ENCODE assay signal across 10 cellular contexts in the genomic region with DNA sequence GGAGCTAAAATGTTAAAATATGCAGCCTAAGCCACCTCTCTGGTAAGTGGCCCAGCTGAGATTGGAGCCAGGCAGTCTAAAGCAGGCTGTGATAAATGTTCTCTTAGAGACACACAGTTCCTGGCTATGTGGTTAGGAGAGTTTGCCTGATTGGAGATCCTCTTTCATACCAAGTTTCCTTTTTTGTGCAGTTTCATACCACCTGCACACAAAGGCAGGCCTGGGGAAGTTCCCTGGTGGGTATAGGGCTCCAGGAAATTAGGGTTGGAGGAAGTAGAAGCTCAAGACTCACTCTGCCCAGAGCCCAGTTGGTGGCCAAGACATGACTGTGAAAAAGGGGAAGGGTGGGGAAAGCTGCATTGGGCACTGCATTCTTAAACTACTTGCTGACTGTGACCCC. TPM values are rescaled to one million over a fixed set of nuclear protein-coding genes. Genes with fewer than 3 reads are reported as not detected.
DNase-seq lines count a peak whose midpoint lies in the region; ATAC-seq and TF ChIP-seq lines count a peak whose summit lies in the region.
"Had no signal": no experiment of that assay in that cellular context is flagged by ENCODE, and none has a peak within 500 bp of the region (broad histone marks: within the 10 kb centered on the region; RNA-seq: fewer than 3 reads in every experiment).

No MANE protein-coding gene starts in this region.

- H3K9me3 ChIP-seq in Peyer's patch, result no peaks in the 10 kb centered on the region
- H3K9me3 ChIP-seq in naive thymus-derived CD4-positive, alpha-beta T cell (ENCODE audit: control insufficient read depth in 2 of 3, low read length in 3 of 3), result no peaks in the 10 kb centered on the region
- no peaks in the 10 kb centered on the region for H3K9me3 ChIP-seq in CD4-positive, alpha-beta memory T cell (ENCODE audit: control insufficient read depth in 1 of 2, low read length in 2 of 2)
- H3K9me3 ChIP-seq: SJSA1 had no signal

- CTCF ChIA-PET in naive thymus-derived CD4-positive, alpha-beta T cell (lab: Charles Lee), result no interaction called here
- CTCF ChIA-PET in CD4-positive, alpha-beta memory T cell (lab: Charles Lee; ENCODE audit: partially characterized antibody), result no interaction called here

- no peak overlapping the region for H3K4me3 ChIP-seq in Peyer's patch
- no peak overlapping the region for H3K4me3 ChIP-seq in naive thymus-derived CD4-positive, alpha-beta T cell (ENCODE audit: low read length)
- H3K4me3 ChIP-seq in CD4-positive, alpha-beta memory T cell (ENCODE audit: low read length in 2 of 2), result no peak overlapping the region
- H3K4me3 ChIP-seq: SJSA1 had no signal

- peak overlapping the region in 1 of 4 donors; percentile 38 for H3K27ac ChIP-seq in Peyer's patch
- no peak overlapping the region for H3K27ac ChIP-seq in naive thymus-derived CD4-positive, alpha-beta T cell (ENCODE audit: low read depth, low read length)
- no peak overlapping the region for H3K27ac ChIP-seq in CD4-positive, alpha-beta memory T cell (ENCODE audit: low read depth, low read length)
- H3K27ac ChIP-seq: SJSA1 had no signal

- ATAC-seq in GM18907 (IDR thresholded peaks at IDR 0.05; ENCODE audit: unreplicated experiment) (peak; percentile 85), HG02938 (IDR thresholded peaks at IDR 0.05; ENCODE audit: unreplicated experiment) (peak; percentile 71)
- ATAC-seq in naive thymus-derived CD4-positive, alpha-beta T cell, result peak; percentile 91

- H3K9me3 Mint-ChIP-seq in naive thymus-derived CD4-positive, alpha-beta T cell, result no peaks in the 10 kb centered on the region
- no peaks in the 10 kb centered on the region for H3K9me3 Mint-ChIP-seq in CD4-positive, alpha-beta memory T cell
- H3K9me3 Mint-ChIP-seq: stimulated activated naive CD8-positive, alpha-beta T cell treated with anti-CD3 and anti-CD28 coated beads, Interleukin-15, Interleukin-2, amounts not matched to agents 100 ng/mL and 50 ng/mL, for 24 hours had no signal

- H3K36me3 Mint-ChIP-seq in naive thymus-derived CD4-positive, alpha-beta T cell, result no peaks in the 10 kb centered on the region
- no peaks in the 10 kb centered on the region for H3K36me3 Mint-ChIP-seq in CD4-positive, alpha-beta memory T cell

- H3K4me3 Mint-ChIP-seq in naive thymus-derived CD4-positive, alpha-beta T cell, result peak overlapping the region in 3 of 10 donors; percentile 9 to 20 (median 18)
- H3K4me3 Mint-ChIP-seq in CD4-positive, alpha-beta memory T cell, result no peak overlapping the region
- H3K4me3 Mint-ChIP-seq: stimulated activated naive CD8-positive, alpha-beta T cell treated with anti-CD3 and anti-CD28 coated beads, Interleukin-15, Interleukin-2, amounts not matched to agents 100 ng/mL and 50 ng/mL, for 24 hours had no signal

- TF ChIP-seq CTCF in Peyer's patch (IDR thresholded peaks at IDR 0.05), result no peak

- peak overlapping the region in 2 of 9 donors; percentile 38 to 56 for H3K27ac Mint-ChIP-seq in naive thymus-derived CD4-positive, alpha-beta T cell
- no peak overlapping the region for H3K27ac Mint-ChIP-seq in CD4-positive, alpha-beta memory T cell
- H3K27ac Mint-ChIP-seq: stimulated activated naive CD8-positive, alpha-beta T cell treated with anti-CD3 and anti-CD28 coated beads, Interleukin-15, Interleukin-2, amounts not matched to agents 100 ng/mL and 50 ng/mL, for 24 hours had no signal

- intact Hi-C loops in naive thymus-derived CD4-positive, alpha-beta T cell (cut with micrococcal nuclease), result no loop called here
- intact Hi-C loops in CD4-positive, alpha-beta memory T cell (cut with micrococcal nuclease), result no loop called here

- H3K4me1 Mint-ChIP-seq in naive thymus-derived CD4-positive, alpha-beta T cell, result peaks cover 4 to 27% (median 24%) of the 10 kb centered on the region in 7 donors
- H3K4me1 Mint-ChIP-seq in CD4-positive, alpha-beta memory T cell, result peaks cover 5 to 19% (median 15%) of the 10 kb centered on the region in 4 donors

- peaks cover 0 to 2% (median 0%) of the 10 kb centered on the region in 5 donors for H3K27me3 Mint-ChIP-seq in naive thymus-derived CD4-positive, alpha-beta T cell
- no peaks in the 10 kb centered on the region for H3K27me3 Mint-ChIP-seq in CD4-positive, alpha-beta memory T cell
- H3K27me3 Mint-ChIP-seq: stimulated activated naive CD8-positive, alpha-beta T cell treated with anti-CD3 and anti-CD28 coated beads, Interleukin-15, Interleukin-2, amounts not matched to agents 100 ng/mL and 50 ng/mL, for 24 hours had no signal

- no peaks in the 10 kb centered on the region for H3K36me3 ChIP-seq in Peyer's patch
- no peaks in the 10 kb centered on the region for H3K36me3 ChIP-seq in naive thymus-derived CD4-positive, alpha-beta T cell (ENCODE audit: control insufficient read depth in 2 of 3, insufficient read depth in 3 of 3, low read length in 3 of 3)
- H3K36me3 ChIP-seq in CD4-positive, alpha-beta memory T cell (ENCODE audit: insufficient read depth, low read length), result no peaks in the 10 kb centered on the region
- H3K36me3 ChIP-seq: SJSA1 had no signal

- POLR2A ChIA-PET in naive thymus-derived CD4-positive, alpha-beta T cell (lab: Charles Lee), result no interaction called here
- POLR2A ChIA-PET in CD4-positive, alpha-beta memory T cell (lab: Charles Lee; ENCODE audit: partially characterized antibody), result no interaction called here

- TF ChIP-seq POLR2A in Peyer's patch (IDR thresholded peaks at IDR 0.05), result no peak

- DNase-seq in Peyer's patch (peak in 2 of 3 donors; percentile 58 to 63), DMS79 treated with DMSO at 0.1 percent for 48 hours (lab: John Stamatoyannopoulos, UW) (no peak), DMS79 (lab: John Stamatoyannopoulos, UW) (no peak), NCI-H187 (lab: John Stamatoyannopoulos, UW) (no peak)
- DNase-seq in naive thymus-derived CD4-positive, alpha-beta T cell, result no peak
- DNase-seq in CD4-positive, alpha-beta memory T cell, result no peak

- H3K27me3 ChIP-seq in Peyer's patch, result no peaks in the 10 kb centered on the region
- no peaks in the 10 kb centered on the region for H3K27me3 ChIP-seq in naive thymus-derived CD4-positive, alpha-beta T cell (ENCODE audit: control insufficient read depth in 2 of 2, insufficient read depth in 2 of 2, low read length in 2 of 2)
- no peaks in the 10 kb centered on the region for H3K27me3 ChIP-seq in CD4-positive, alpha-beta memory T cell (ENCODE audit: insufficient read depth, low read length)
- H3K27me3 ChIP-seq: SJSA1 had no signal

- H3K4me1 ChIP-seq in Peyer's patch, result no peaks in the 10 kb centered on the region
- peaks cover 0 to 15% of the 10 kb centered on the region in 2 donors for H3K4me1 ChIP-seq in naive thymus-derived CD4-positive, alpha-beta T cell (ENCODE audit: control insufficient read depth in 2 of 2, insufficient read depth in 2 of 2, low read length in 2 of 2)
- peaks cover 14% of the 10 kb centered on the region for H3K4me1 ChIP-seq in CD4-positive, alpha-beta memory T cell (ENCODE audit: insufficient read depth, low read length)
- H3K4me1 ChIP-seq: SJSA1 had no signal

RNA-seq across cellular contexts. Expression of a gene that starts 16.9 kb away (rescaled TPM):
- 10 to 100 TPM in 1 of 4 donors, 1 to 10 TPM in 3; 3.2 to 35.5 (median 6.8) TPM for total RNA-seq in Peyer's patch
- total RNA-seq in naive thymus-derived CD4-positive, alpha-beta T cell, result 100 to 1,000 TPM in 1 of 5 experiments, 10 to 100 TPM in 1, 1 to 10 TPM in 2, not detected in 1; 7.8 to 223 (median 15.7) TPM
- under 1 TPM; 0.33 to 0.38 TPM for polyA plus RNA-seq in naive thymus-derived CD4-positive, alpha-beta T cell
- 1 to 10 TPM; 6.3 to 8.1 TPM for total RNA-seq in CD4-positive, alpha-beta memory T cell
- polyA plus RNA-seq in CD4-positive, alpha-beta memory T cell, result under 1 TPM; 0.05 to 0.94 TPM

RNA-seq across cellular contexts. Expression of a gene that starts 50.6 kb away (rescaled TPM):
- 10 to 100 TPM in 3 of 4 donors, 1 to 10 TPM in 1; 8.8 to 30.3 (median 23.5) TPM for total RNA-seq in Peyer's patch
- total RNA-seq in naive thymus-derived CD4-positive, alpha-beta T cell, result 10 to 100 TPM; 13.8 to 39.3 (median 25.8) TPM
- 10 to 100 TPM; 23.1 to 42.1 TPM for polyA plus RNA-seq in naive thymus-derived CD4-positive, alpha-beta T cell
- 10 to 100 TPM; 38.5 to 41.5 TPM for total RNA-seq in CD4-positive, alpha-beta memory T cell
- polyA plus RNA-seq in CD4-positive, alpha-beta memory T cell, result 10 to 100 TPM; 53.3 to 71.8 TPM

Comparison
In these comparisons a context has a peak if more than half of its experiments do, and no peak if none do; other contexts are left out.
1. DNase-seq: peak in Peyer's patch (2 of 3); none in naive thymus-derived CD4-positive, alpha-beta T cell (0 of 9), DMS79 treated with DMSO at 0.1 percent for 48 hours (single experiment), DMS79 (single experiment), CD4-positive, alpha-beta memory T cell (0 of 5) and NCI-H187 (0 of 2).
2. Peak in every context shown above with its lines, with median percentiles within 50 percentile points of each other: ATAC-seq.